ENCODE assay signal across 9 cellular contexts in the genomic region with DNA sequence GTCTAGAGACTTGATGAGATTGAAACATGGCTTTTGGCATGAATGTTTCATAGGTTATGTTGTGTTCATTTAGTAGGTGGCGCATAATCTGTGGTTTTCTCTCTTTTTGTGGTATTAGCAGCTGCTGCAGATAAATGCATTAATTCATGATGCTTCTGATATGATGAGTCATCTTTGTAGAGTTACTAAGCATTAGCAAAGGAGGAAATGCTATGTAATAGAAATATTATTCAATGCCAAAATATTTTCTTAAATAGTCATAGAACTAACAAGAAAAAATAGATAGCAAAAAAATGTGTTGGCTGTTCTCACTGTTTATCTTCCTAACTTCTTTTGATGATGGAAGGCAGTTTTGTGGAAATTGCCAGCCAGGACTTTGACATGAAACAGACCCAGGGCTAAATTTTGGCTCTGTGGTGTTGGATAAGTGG. TPM values are rescaled to one million over a fixed set of nuclear protein-coding genes. Genes with fewer than 3 reads are reported as not detected.
DNase-seq lines count a peak whose midpoint lies in the region; ATAC-seq and TF ChIP-seq lines count a peak whose summit lies in the region.
"Had no signal": no experiment of that assay in that cellular context is flagged by ENCODE, and none has a peak within 500 bp of the region (broad histone marks: within the 10 kb centered on the region; RNA-seq: fewer than 3 reads in every experiment).

No MANE protein-coding gene starts in this region.

- no peaks in the 10 kb centered on the region for H4K20me1 ChIP-seq in OCI-LY1 (ENCODE audit: insufficient read depth, low read length)
- peaks cover 6% of the 10 kb centered on the region for H4K20me1 ChIP-seq in neural progenitor cell (ENCODE audit: low read depth)

- H3K27ac Mint-ChIP-seq in Calu3 (ENCODE audit: unreplicated experiment) = peak overlapping the region; percentile 4
- H3K27ac Mint-ChIP-seq in neural progenitor cell = no peak overlapping the region

- H3K36me3 Mint-ChIP-seq in Calu3 (ENCODE audit: insufficient read depth, unreplicated experiment) (peaks cover 33% of the 10 kb centered on the region), neural progenitor cell (peaks cover 3% of the 10 kb centered on the region)

- H3K4me1 Mint-ChIP-seq in Calu3 (ENCODE audit: low read depth, unreplicated experiment) (peaks cover 27% of the 10 kb centered on the region), neural progenitor cell (peaks cover 21% of the 10 kb centered on the region)

- no peak overlapping the region for H2AFZ ChIP-seq in OCI-LY1 (ENCODE audit: low read length)
- no peak overlapping the region for H2AFZ ChIP-seq in neural progenitor cell (replicated peaks)

- no peaks in the 10 kb centered on the region for H3K9me3 ChIP-seq in OCI-LY1 (ENCODE audit: low read length)
- no peaks in the 10 kb centered on the region for H3K9me3 ChIP-seq in neural progenitor cell (ENCODE audit: low read depth)

- H3K27ac ChIP-seq in OCI-LY1 (ENCODE audit: low read depth, low read length, poor library complexity, severe bottlenecking) (no peak overlapping the region), dorsolateral prefrontal cortex (peak overlapping the region in 5 of 59 donors; percentile 6 to 48 (median 22)), neural progenitor cell (no peak overlapping the region)

- intact Hi-C loops in Calu3 (cut with micrococcal nuclease; ENCODE audit: unreplicated experiment) = loop anchor here (5.0 kb wide), 2 partner anchors 308 to 312 kb away; a partner anchor contains a TSS
- intact Hi-C loops in dorsolateral prefrontal cortex (cut with DNase I) = loop anchor here in 1 of 2 donors (10.0 kb wide), 2 partner anchors 319 to 871 kb away; a partner anchor contains a TSS
- intact Hi-C loops in posterior cingulate gyrus (cut with DNase I) = no loop called here

- no TSS peak for BruUV-seq in Calu3 (replicated peaks; lab: Mats Ljungman, UMichigan)

- CTCF ChIA-PET in Calu3 (lab: Charles Lee) = no interaction called here

- H3K4me2 ChIP-seq in OCI-LY1 (ENCODE audit: low read length) (peak overlapping the region; percentile 62), neural progenitor cell (peak overlapping the region; percentile 57)

- TF ChIP-seq CTCF in Calu3 (IDR thresholded peaks at IDR 0.05; ENCODE audit: unreplicated experiment) (no peak), OCI-LY1 (IDR thresholded peaks at IDR 0.05; ENCODE audit: low read length) (no peak), dorsolateral prefrontal cortex (IDR thresholded peaks at IDR 0.05 in 54 of 56, conservative IDR thresholded peaks at IDR 0.05 in 2 of 56; ENCODE audit: low read depth in 1 of 56, partially characterized antibody in 56 of 56) (no peak), neural progenitor cell (IDR thresholded peaks at IDR 0.05) (no peak)

- H3K9ac ChIP-seq in OCI-LY1 (ENCODE audit: low read length) (no peak overlapping the region), neural progenitor cell (no peak overlapping the region)

- no peaks in the 10 kb centered on the region for H3K27me3 Mint-ChIP-seq in Calu3 (ENCODE audit: unreplicated experiment)
- H3K27me3 Mint-ChIP-seq in neural progenitor cell (ENCODE audit: insufficient read depth, low read depth) = no peaks in the 10 kb centered on the region

- no peak for ATAC-seq in HG02571 (IDR thresholded peaks at IDR 0.05; ENCODE audit: unreplicated experiment)

- H3K9me3 Mint-ChIP-seq in Calu3 (ENCODE audit: low read depth, unreplicated experiment) = no peaks in the 10 kb centered on the region
- peaks cover 2% of the 10 kb centered on the region for H3K9me3 Mint-ChIP-seq in neural progenitor cell

- H3K79me2 ChIP-seq in OCI-LY1 (ENCODE audit: insufficient read depth, low read length) (peaks cover 14% of the 10 kb centered on the region; the same call in 1 of the 2 replicates), neural progenitor cell (ENCODE audit: low read depth) (peaks cover 32% of the 10 kb centered on the region)

- peak overlapping the region; percentile 39 for H3K4me3 ChIP-seq in OCI-LY1 (ENCODE audit: low read depth, low read length, poor library complexity, severe bottlenecking)
- H3K4me3 ChIP-seq in dorsolateral prefrontal cortex = peak overlapping the region in 45 of 59 donors; percentile 1 to 52 (median 25)
- H3K4me3 ChIP-seq in neural progenitor cell = peak overlapping the region; percentile 27

- H3K4me3 Mint-ChIP-seq in Calu3 (ENCODE audit: low read depth, unreplicated experiment) (peak overlapping the region; percentile 60), neural progenitor cell (peak overlapping the region; percentile 27)

- H3K4me1 ChIP-seq in OCI-LY1 (ENCODE audit: insufficient read depth, low read length, severe bottlenecking) (peaks cover 36% of the 10 kb centered on the region), neural progenitor cell (no peaks in the 10 kb centered on the region)

- DNase-seq in Calu3 (no peak), dorsolateral prefrontal cortex (no peak), neural progenitor cell (ENCODE audit: low spot score) (no peak), inferior parietal cortex (ENCODE audit: extremely low spot score) (no peak), NCI-H524 treated with DMSO at 0.1 percent for 48 hours (lab: John Stamatoyannopoulos, UW) (no peak), posterior cingulate gyrus (no peak)
- DNase-seq: midbrain had no signal

- H3K27me3 ChIP-seq in OCI-LY1 (ENCODE audit: insufficient read depth, low read length) (no peaks in the 10 kb centered on the region), dorsolateral prefrontal cortex (peaks cover 0 to 36% (median 0%) of the 10 kb centered on the region in 45 donors), neural progenitor cell (no peaks in the 10 kb centered on the region)

- H3F3A ChIP-seq in OCI-LY1 (ENCODE audit: insufficient read depth, low read length) (no peaks in the 10 kb centered on the region), neural progenitor cell (ENCODE audit: low read depth) (no peaks in the 10 kb centered on the region)

- no peaks in the 10 kb centered on the region for H3K9me2 ChIP-seq in OCI-LY1 (ENCODE audit: low read depth, low read length)

- H3K36me3 ChIP-seq in OCI-LY1 (ENCODE audit: insufficient read depth, low read length) (no peaks in the 10 kb centered on the region), neural progenitor cell (no peaks in the 10 kb centered on the region)

RNA-seq across cellular contexts. Expression of a gene that starts 3.6 kb away (rescaled TPM):
- total RNA-seq in Calu3 (2022) = 8.8 and 9.4 TPM in 2 replicates
- total RNA-seq in dorsolateral prefrontal cortex = 10 to 100 TPM in 70 of 120 experiments, 1 to 10 TPM in 50; 6.9 to 13.4 (median 10.2) TPM
- total RNA-seq in neural progenitor cell (ENCODE audit: low replicate concordance) = 8.3 and 9.7 TPM in 2 replicates
